Comparison of ENCODE assay signal across 1 cellular context in genomic region chr1:225653463-225654276, GRCh38.
TF ChIP-seq lines count a peak whose summit lies in the region.

No MANE protein-coding gene starts in this region.

TF ChIP-seq in HepG2, 621 proteins besides CTCF, POLR2A, EP300 and RAD21 (continued from another document and continues in another):
- TF ChIP-seq ZNF770 (CRISPR knock-in tag; IDR thresholded peaks at IDR 0.05) (peak; percentile 15; the same call in 1 of the 2 replicates), NPAS2 (CRISPR knock-in tag; IDR thresholded peaks at IDR 0.05; ENCODE audit: borderline replicate concordance) (no peak), POGK (CRISPR knock-in tag; conservative IDR thresholded peaks at IDR 0.05) (no peak), TAF15 (IDR thresholded peaks at IDR 0.05; ENCODE audit: low read depth, low read length, poor library complexity, severe bottlenecking) (no peak), ZNF619 (CRISPR knock-in tag; IDR thresholded peaks at IDR 0.05) (no peak; the same call in 1 of the 2 replicates), ZNF652 (CRISPR knock-in tag; IDR thresholded peaks at IDR 0.05; ENCODE audit: borderline replicate concordance, low read depth) (no peak), SRSF9 (IDR thresholded peaks at IDR 0.05; ENCODE audit: borderline replicate concordance, insufficient read depth, low read depth, low read length, poor library complexity, severe bottlenecking) (no peak), ZNF3 (CRISPR knock-in tag; IDR thresholded peaks at IDR 0.05) (no peak), ZSCAN30 (CRISPR knock-in tag; IDR thresholded peaks at IDR 0.05) (no peak), ZNF263 (CRISPR knock-in tag; IDR thresholded peaks at IDR 0.05) (peak; percentile 83), TBX3 (IDR thresholded peaks at IDR 0.05; ENCODE audit: borderline replicate concordance) (no peak), ZNF333 (CRISPR knock-in tag; IDR thresholded peaks at IDR 0.05; ENCODE audit: borderline replicate concordance) (peak; percentile 80), HNRNPLL (IDR thresholded peaks at IDR 0.05; ENCODE audit: low read depth, low read length, poor library complexity, severe bottlenecking) (peak; percentile 78), PITX1 (CRISPR knock-in tag; IDR thresholded peaks at IDR 0.05) (0 out of 2 replicates have a peak, but pooled peaks have one; percentile 7), SIX4 (CRISPR knock-in tag; IDR thresholded peaks at IDR 0.05) (no peak), ASH2L (IDR thresholded peaks at IDR 0.05; ENCODE audit: insufficient read length, low read depth, low read length) (peak; percentile 55), EED (CRISPR knock-in tag; IDR thresholded peaks at IDR 0.05) (peak; percentile 31; the same call in 1 of the 2 replicates), ZNF800 (CRISPR knock-in tag; IDR thresholded peaks at IDR 0.05) (peak; percentile 26; the same call in 1 of the 2 replicates), THRA (CRISPR knock-in tag; IDR thresholded peaks at IDR 0.05; ENCODE audit: borderline replicate concordance) (no peak), POLR2G (IDR thresholded peaks at IDR 0.05; ENCODE audit: low read depth, low read length) (peak; percentile 49), THAP9 (CRISPR knock-in tag; IDR thresholded peaks at IDR 0.05; ENCODE audit: borderline replicate concordance) (peak; percentile 29; the same call in 1 of the 2 replicates), ATF3 (CRISPR knock-in tag; IDR thresholded peaks at IDR 0.05) (peak; percentile 38), SMARCE1 (IDR thresholded peaks at IDR 0.05; ENCODE audit: borderline replicate concordance) (no peak), ARID5B (CRISPR knock-in tag; IDR thresholded peaks at IDR 0.05) (peak; percentile 27; the same call in 1 of the 2 replicates), YEATS2 (CRISPR knock-in tag; IDR thresholded peaks at IDR 0.05; ENCODE audit: borderline replicate concordance) (0 out of 2 replicates have a peak, but pooled peaks have one; percentile 39), FOXK1 (CRISPR knock-in tag; IDR thresholded peaks at IDR 0.05; ENCODE audit: borderline replicate concordance, low read depth) (no peak), HIVEP1 (CRISPR knock-in tag; IDR thresholded peaks at IDR 0.05) (0 out of 2 replicates have a peak, but pooled peaks have one; percentile 43), LCORL (IDR thresholded peaks at IDR 0.05) (no peak), LCORL (CRISPR knock-in tag; IDR thresholded peaks at IDR 0.05) (peak; percentile 41; the same call in 1 of the 2 replicates), ZNF772 (CRISPR knock-in tag; IDR thresholded peaks at IDR 0.05) (peak; percentile 40; the same call in 1 of the 2 replicates), PHF8 (CRISPR knock-in tag; IDR thresholded peaks at IDR 0.05) (peak; percentile 59; the same call in 1 of the 2 replicates), IRF9 (CRISPR knock-in tag; IDR thresholded peaks at IDR 0.05; ENCODE audit: borderline replicate concordance) (0 out of 2 replicates have a peak, but pooled peaks have one; percentile 50), FOXO1 (CRISPR knock-in tag; IDR thresholded peaks at IDR 0.05) (peak; percentile 36; the same call in 1 of the 2 replicates), KMT2B (CRISPR knock-in tag; IDR thresholded peaks at IDR 0.05) (peak; percentile 45; the same call in 1 of the 2 replicates), NCOA2 (CRISPR knock-in tag; IDR thresholded peaks at IDR 0.05) (no peak), ZNF431 (CRISPR knock-in tag; IDR thresholded peaks at IDR 0.05; ENCODE audit: borderline replicate concordance, low read depth) (no peak), ZNF562 (CRISPR knock-in tag; IDR thresholded peaks at IDR 0.05; ENCODE audit: borderline replicate concordance) (no peak), MEIS2 (CRISPR knock-in tag; IDR thresholded peaks at IDR 0.05) (no peak), MXD3 (CRISPR knock-in tag; IDR thresholded peaks at IDR 0.05) (0 out of 2 replicates have a peak, but pooled peaks have one; percentile 46), ZFYVE20 (CRISPR knock-in tag; IDR thresholded peaks at IDR 0.05; ENCODE audit: borderline replicate concordance, low read depth) (no peak), HMGXB4 (CRISPR knock-in tag; IDR thresholded peaks at IDR 0.05; ENCODE audit: borderline replicate concordance in 1 of 2, low read depth in 1 of 2) (peak in 1 of 2 experiments; percentile 22; a peak in 1 of 4 replicates), SOX13 (IDR thresholded peaks at IDR 0.05) (no peak), SOX13 (CRISPR knock-in tag; conservative IDR thresholded peaks at IDR 0.05 in 1 of 2, IDR thresholded peaks at IDR 0.05 in 1 of 2) (peak in 1 of 2 experiments; percentile 24; a peak in 1 of 4 replicates), MXD1 (CRISPR knock-in tag; IDR thresholded peaks at IDR 0.05) (peak; percentile 81; the same call in 1 of the 2 replicates)
